ENCODE assay signal across 18 cellular contexts in the genomic region with DNA sequence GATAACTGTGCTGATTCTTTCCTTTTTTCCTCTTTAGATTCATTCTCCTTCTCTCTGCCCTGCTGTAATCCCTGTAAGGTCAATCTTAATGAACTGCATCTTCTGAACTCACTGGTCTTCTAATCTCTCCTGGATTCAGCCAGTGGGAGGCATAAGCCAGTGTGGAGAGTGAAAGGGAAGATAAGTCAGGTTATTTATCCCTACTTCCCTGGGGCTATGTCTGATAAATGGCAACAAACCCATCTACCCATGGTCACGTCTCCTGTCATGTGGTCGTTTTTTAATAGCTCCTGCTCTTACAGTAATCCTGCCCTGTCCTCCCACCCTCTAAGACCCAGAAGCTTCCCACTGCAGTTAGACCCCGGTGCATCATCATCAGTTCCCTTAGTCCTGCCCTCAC.
"Had no signal": no experiment of that assay in that cellular context is flagged by ENCODE, and none has a peak within 500 bp of the region (broad histone marks: within the 10 kb centered on the region; RNA-seq: fewer than 3 reads in every experiment).

No MANE protein-coding gene starts in this region.

- H3K4me1 ChIP-seq: SJSA1 had no signal

- H3K27me3 ChIP-seq: SJSA1 had no signal

- H3K36me3 ChIP-seq: SJSA1 had no signal

- DNase-seq: Karpas-422, KG1, MM.1S, NCI-H1092 treated with DMSO at 0.1 percent for 48 hours, NCI-H1436, NCI-H187, NCI-H2029, NCI-H2171 treated with DMSO at 0.1 percent for 48 hours, NCI-H345, NCI-H446 treated with DMSO at 0.1 percent for 48 hours, NCI-H510A treated with DMSO at 0.1 percent for 48 hours, NCI-H526, Right ventricle myocardium superior, RPMI8226, SIG-M5, SK-N-SH, SW 1271 had no signal

- H3K9ac ChIP-seq: SK-N-SH had no signal

- H3K4me2 ChIP-seq: SK-N-SH had no signal

- H3K9me3 ChIP-seq: SJSA1, SK-N-SH had no signal

- H3K4me3 ChIP-seq: SJSA1 had no signal

- H3K27ac ChIP-seq: SJSA1 had no signal
